16 cellular contexts compared by ENCODE assay signal in genomic region chr10:6794441-6794840, GRCh38.
"Had no signal": no experiment of that assay in that cellular context is flagged by ENCODE, and none has a peak within 500 bp of the region (broad histone marks: within the 10 kb centered on the region; RNA-seq: fewer than 3 reads in every experiment).

No MANE protein-coding gene starts in this region.

- H3K79me2 ChIP-seq: parathyroid adenoma had no signal

- DNase-seq: activated CD4-positive, alpha-beta T cell treated with anti-CD3 and anti-CD28 coated beads for 1 hour; activated CD4-positive, alpha-beta T cell treated with anti-CD3 and anti-CD28 coated beads, Interleukin-2, amount 50 U/mL, for 48 hours; activated naive CD4-positive, alpha-beta T cell treated with anti-CD3 and anti-CD28 coated beads for 36 hours; dermis blood vessel endothelial cell; effector memory CD8-positive, alpha-beta T cell; kidney glomerular epithelial cell; left ventricle myocardium superior; midbrain; sigmoid colon; spleen; stomach had no signal

- H2AFZ ChIP-seq: parathyroid adenoma had no signal

- H3K4me3 Mint-ChIP-seq: activated naive CD4-positive, alpha-beta T cell treated with anti-CD3 and anti-CD28 coated beads for 36 hours; effector memory CD8-positive, alpha-beta T cell; neural crest cell had no signal

- H3K36me3 ChIP-seq: ascending aorta, sigmoid colon, spleen, stomach, thoracic aorta had no signal

- H3K9me3 Mint-ChIP-seq: activated naive CD4-positive, alpha-beta T cell treated with anti-CD3 and anti-CD28 coated beads for 36 hours; activated T-helper 2 cell treated with anti-CD3 and anti-CD28 coated beads, Interferon-gamma antibody, Interleukin-2, Interleukin-4, amounts not matched to agents 10 μg/mL and 5 μg/mL and 100 μg/mL, durations not matched to agents 14 hours and 24 hours and 36 hours; effector memory CD8-positive, alpha-beta T cell; neural crest cell had no signal

- H3K9ac ChIP-seq: parathyroid adenoma had no signal

- H3K27ac Mint-ChIP-seq: activated naive CD4-positive, alpha-beta T cell treated with anti-CD3 and anti-CD28 coated beads for 36 hours; activated T-helper 2 cell treated with anti-CD3 and anti-CD28 coated beads, Interferon-gamma antibody, Interleukin-2, Interleukin-4, amounts not matched to agents 10 μg/mL and 5 μg/mL and 100 μg/mL, durations not matched to agents 14 hours and 24 hours and 36 hours; effector memory CD8-positive, alpha-beta T cell had no signal

- H3K4me1 ChIP-seq: ascending aorta, parathyroid adenoma, sigmoid colon, spleen, stomach had no signal

- H3K27ac ChIP-seq: ascending aorta, parathyroid adenoma, sigmoid colon, spleen, stomach, thoracic aorta had no signal

- H3K4me3 ChIP-seq: ascending aorta, sigmoid colon, spleen, stomach, thoracic aorta had no signal

- H3K27me3 ChIP-seq: ascending aorta, sigmoid colon had no signal

- H3K9me3 ChIP-seq: ascending aorta, sigmoid colon, spleen, stomach, thoracic aorta had no signal

- ATAC-seq: effector memory CD8-positive, alpha-beta T cell had no signal
